Comparison of ENCODE assay signal across 17 cellular contexts in the genomic region with DNA sequence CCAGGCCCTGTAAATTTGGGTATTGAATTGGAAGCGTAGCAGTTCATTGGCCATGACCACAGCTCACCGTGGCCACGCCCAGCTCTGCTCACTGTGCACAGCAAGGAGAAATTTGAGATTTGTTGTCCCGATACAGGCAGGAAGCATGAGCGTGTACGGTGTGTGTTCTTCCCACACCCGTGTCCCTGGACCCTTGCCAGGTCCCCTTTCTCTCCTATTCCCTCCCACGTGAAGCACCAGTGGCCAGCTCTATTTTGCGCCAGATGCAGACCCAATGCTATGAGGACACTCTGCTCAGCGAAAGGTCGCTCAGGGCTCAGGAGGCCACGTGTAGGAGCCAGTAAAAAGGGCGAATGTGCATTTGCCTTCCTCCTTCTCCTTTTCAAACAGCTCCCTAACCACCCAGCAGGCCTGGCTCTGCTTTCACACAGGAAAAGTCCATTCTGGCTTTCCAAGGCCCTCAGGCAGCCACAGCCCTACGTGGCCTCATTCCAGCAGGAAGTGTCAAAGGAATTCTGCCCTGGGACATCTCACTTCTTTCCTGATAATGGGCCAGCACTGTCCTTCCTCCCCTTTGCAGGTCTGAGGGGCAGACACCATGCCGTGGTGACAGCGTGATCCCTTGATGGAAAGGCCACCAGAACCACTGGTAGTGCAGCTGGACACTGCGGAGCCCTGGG.
"Had no signal": no experiment of that assay in that cellular context is flagged by ENCODE, and none has a peak within 500 bp of the region (broad histone marks: within the 10 kb centered on the region; RNA-seq: fewer than 3 reads in every experiment).

No MANE protein-coding gene starts in this region.

- H3K27me3 Mint-ChIP-seq: activated CD4-positive, alpha-beta T cell treated with anti-CD3 and anti-CD28 coated beads, Interleukin-2, amount 10 ng/mL, durations not matched to agents 24 days and 14 days; activated naive CD8-positive, alpha-beta T cell treated with anti-CD3 and anti-CD28 coated beads, Interleukin-2, amount 10 ng/mL, durations not matched to agents 7 days and 5 days; activated T-helper 17 cell treated with anti-CD3 and anti-CD28 coated beads, Interleukin-2, amount 50 U/mL, for 72 hours had no signal

- H3K27ac Mint-ChIP-seq: activated CD4-positive, alpha-beta T cell treated with anti-CD3 and anti-CD28 coated beads, Interleukin-2, amount 10 ng/mL, durations not matched to agents 24 days and 14 days; activated CD8-positive, alpha-beta T cell treated with anti-CD3 and anti-CD28 coated beads for 36 hours; activated naive CD8-positive, alpha-beta T cell treated with anti-CD3 and anti-CD28 coated beads, Interleukin-2, amount 10 ng/mL, durations not matched to agents 7 days and 5 days; activated T-helper 17 cell treated with anti-CD3 and anti-CD28 coated beads, Interleukin-2, amount 50 U/mL, for 72 hours; endodermal cell; stimulated activated effector memory CD8-positive, alpha-beta T cell treated with anti-CD3 and anti-CD28 coated beads, Interleukin-12 subunit alpha, Interleukin-12 subunit beta, amount 100 ng/mL, for 72 hours had no signal

- H3K4me1 Mint-ChIP-seq: activated CD4-positive, alpha-beta T cell treated with anti-CD3 and anti-CD28 coated beads, Interleukin-2, amount 10 ng/mL, durations not matched to agents 24 days and 14 days; activated naive CD8-positive, alpha-beta T cell treated with anti-CD3 and anti-CD28 coated beads, Interleukin-2, amount 10 ng/mL, durations not matched to agents 7 days and 5 days; activated T-helper 17 cell treated with anti-CD3 and anti-CD28 coated beads, Interleukin-2, amount 50 U/mL, for 72 hours; endodermal cell; stimulated activated effector memory CD8-positive, alpha-beta T cell treated with anti-CD3 and anti-CD28 coated beads, Interleukin-12 subunit alpha, Interleukin-12 subunit beta, amount 100 ng/mL, for 72 hours had no signal

- ATAC-seq: activated CD8-positive, alpha-beta T cell treated with anti-CD3 and anti-CD28 coated beads for 36 hours; activated T-helper 17 cell treated with anti-CD3 and anti-CD28 coated beads, Interleukin-2, amount 50 U/mL, for 72 hours; foreskin keratinocyte; left colon; stimulated activated effector memory CD8-positive, alpha-beta T cell treated with anti-CD3 and anti-CD28 coated beads, Interleukin-12 subunit alpha, Interleukin-12 subunit beta, amount 100 ng/mL, for 72 hours had no signal

- H3K36me3 Mint-ChIP-seq: activated naive CD8-positive, alpha-beta T cell treated with anti-CD3 and anti-CD28 coated beads, Interleukin-2, amount 10 ng/mL, durations not matched to agents 7 days and 5 days; stimulated activated effector memory CD8-positive, alpha-beta T cell treated with anti-CD3 and anti-CD28 coated beads, Interleukin-12 subunit alpha, Interleukin-12 subunit beta, amount 100 ng/mL, for 72 hours had no signal

- H3K4me3 Mint-ChIP-seq: activated CD4-positive, alpha-beta T cell treated with anti-CD3 and anti-CD28 coated beads, Interleukin-2, amount 10 ng/mL, durations not matched to agents 24 days and 14 days; activated CD8-positive, alpha-beta T cell treated with anti-CD3 and anti-CD28 coated beads for 36 hours; activated naive CD8-positive, alpha-beta T cell treated with anti-CD3 and anti-CD28 coated beads, Interleukin-2, amount 10 ng/mL, durations not matched to agents 7 days and 5 days; activated T-helper 17 cell treated with anti-CD3 and anti-CD28 coated beads, Interleukin-2, amount 50 U/mL, for 72 hours; endodermal cell; stimulated activated effector memory CD8-positive, alpha-beta T cell treated with anti-CD3 and anti-CD28 coated beads, Interleukin-12 subunit alpha, Interleukin-12 subunit beta, amount 100 ng/mL, for 72 hours had no signal

- H3K9me3 Mint-ChIP-seq: activated CD4-positive, alpha-beta T cell treated with anti-CD3 and anti-CD28 coated beads, Interleukin-2, amount 10 ng/mL, durations not matched to agents 24 days and 14 days; activated CD8-positive, alpha-beta T cell treated with anti-CD3 and anti-CD28 coated beads for 36 hours; activated naive CD8-positive, alpha-beta T cell treated with anti-CD3 and anti-CD28 coated beads, Interleukin-2, amount 10 ng/mL, durations not matched to agents 7 days and 5 days; activated T-helper 17 cell treated with anti-CD3 and anti-CD28 coated beads, Interleukin-2, amount 50 U/mL, for 72 hours; stimulated activated effector memory CD8-positive, alpha-beta T cell treated with anti-CD3 and anti-CD28 coated beads, Interleukin-12 subunit alpha, Interleukin-12 subunit beta, amount 100 ng/mL, for 72 hours had no signal

- DNase-seq: activated CD4-positive, alpha-beta T cell treated with anti-CD3 and anti-CD28 coated beads, Interleukin-2, amount 10 ng/mL, durations not matched to agents 24 days and 14 days; activated CD8-positive, alpha-beta T cell treated with anti-CD3 and anti-CD28 coated beads for 36 hours; activated naive CD4-positive, alpha-beta T cell treated with Interleukin-2 at 50 U/mL for 16 hours; activated naive CD8-positive, alpha-beta T cell treated with anti-CD3 and anti-CD28 coated beads, Interleukin-2, amount 10 ng/mL, durations not matched to agents 7 days and 5 days; activated T-cell treated with anti-CD3 and anti-CD28 coated beads, Interleukin-2, amount 50 U/mL, for 1 hour; amygdala; caudate nucleus; endodermal cell; foreskin keratinocyte; hippocampal formation; left colon; sigmoid colon; stimulated activated CD4-positive, alpha-beta T cell treated with anti-CD3 and anti-CD28 coated beads, Interleukin-4, amount 100 ng/mL, for 24 hours; T-helper 1 cell; T-helper 9 cell had no signal
